1 cellular context compared by ENCODE assay signal in the genomic region with DNA sequence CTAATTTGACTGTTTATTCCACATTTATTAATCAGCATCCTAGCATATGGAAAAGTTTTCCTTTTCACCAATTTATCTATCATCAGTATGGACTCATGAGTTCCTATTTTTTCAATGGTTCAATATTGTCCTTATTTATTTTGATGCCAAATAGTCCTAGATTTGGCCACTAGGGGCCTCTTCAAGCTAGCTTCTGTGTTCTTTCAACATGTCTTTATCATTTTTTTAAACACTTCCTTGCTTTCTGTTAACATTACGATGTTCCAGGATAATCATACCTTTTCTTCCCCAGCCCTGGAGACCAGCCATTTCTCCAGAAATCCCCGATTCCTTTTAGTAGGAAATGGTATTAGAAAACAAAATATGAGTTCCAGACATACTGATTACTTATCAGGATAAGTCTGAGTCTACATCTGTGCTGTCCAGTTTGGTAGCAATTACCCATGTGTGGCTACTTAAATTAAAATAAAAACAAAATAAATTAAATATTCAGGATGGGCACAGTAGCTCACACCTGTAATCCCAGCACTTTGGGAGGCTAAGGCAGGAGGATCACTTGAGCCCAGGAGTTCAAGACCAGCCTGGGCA.
TF ChIP-seq lines count a peak whose summit lies in the region.

No MANE protein-coding gene starts in this region.

TF ChIP-seq in HepG2, 621 proteins besides CTCF, POLR2A, EP300 and RAD21:
- no peak for TF ChIP-seq FLYWCH1 (CRISPR knock-in tag; IDR thresholded peaks at IDR 0.05)
- 0 out of 2 replicates have a peak, but pooled peaks have one; percentile 27 for TF ChIP-seq FOXA3 (CRISPR knock-in tag; IDR thresholded peaks at IDR 0.05)
- 0 out of 2 replicates have a peak, but pooled peaks have one; percentile 16 for TF ChIP-seq FOXJ3 (CRISPR knock-in tag; IDR thresholded peaks at IDR 0.05; ENCODE audit: borderline replicate concordance)
- TF ChIP-seq CAMTA2 (CRISPR knock-in tag; IDR thresholded peaks at IDR 0.05; ENCODE audit: borderline replicate concordance): no peak
- 0 out of 2 replicates have a peak, but pooled peaks have one; percentile 21 for TF ChIP-seq ZNF503 (CRISPR knock-in tag; IDR thresholded peaks at IDR 0.05)
- peak; percentile 19; the same call in 1 of the 2 replicates for TF ChIP-seq SMC3 (IDR thresholded peaks at IDR 0.05; ENCODE audit: low read length)
- TF ChIP-seq, protein P1, sequence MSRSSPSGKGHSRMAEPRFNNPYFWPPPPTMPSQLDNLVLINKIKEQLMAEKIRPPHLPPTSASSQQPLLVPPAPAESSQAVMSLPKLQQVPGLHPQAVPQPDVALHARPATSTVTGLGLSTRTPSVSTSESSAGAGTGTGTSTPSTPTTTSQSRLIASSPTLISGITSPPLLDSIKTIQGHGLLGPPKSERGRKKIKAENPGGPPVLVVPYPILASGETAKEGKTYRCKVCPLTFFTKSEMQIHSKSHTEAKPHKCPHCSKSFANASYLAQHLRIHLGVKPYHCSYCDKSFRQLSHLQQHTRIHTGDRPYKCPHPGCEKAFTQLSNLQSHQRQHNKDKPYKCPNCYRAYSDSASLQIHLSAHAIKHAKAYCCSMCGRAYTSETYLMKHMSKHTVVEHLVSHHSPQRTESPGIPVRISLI (CRISPR knock-in tag; IDR thresholded peaks at IDR 0.05; ENCODE audit: borderline replicate concordance): peak; percentile 10; the same call in 1 of the 2 replicates
- peak; percentile 69 for TF ChIP-seq STAG1 (CRISPR knock-in tag; IDR thresholded peaks at IDR 0.05)
